Comparison of ENCODE assay signal across 1 cellular context in genomic region chr3:167651820-167652219, GRCh38.
TF ChIP-seq lines count a peak whose summit lies in the region.

No MANE protein-coding gene starts in this region.

TF ChIP-seq in GM23338, 12 proteins besides CTCF, POLR2A, EP300 and RAD21 (continued from another document):
- TF ChIP-seq ZNF462 (CRISPR knock-in tag; IDR thresholded peaks at IDR 0.05) (no peak), STAT1 (IDR thresholded peaks at IDR 0.05; ENCODE audit: unreplicated experiment) (no peak), REST (IDR thresholded peaks at IDR 0.05; ENCODE audit: unreplicated experiment) (no peak), CREB1 (CRISPR knock-in tag; IDR thresholded peaks at IDR 0.05; ENCODE audit: low read depth) (no peak), JUNB (IDR thresholded peaks at IDR 0.05; ENCODE audit: unreplicated experiment) (no peak), EZH2 (IDR thresholded peaks at IDR 0.05; ENCODE audit: low read depth, unreplicated experiment) (no peak), EZH2phosphoT487 (IDR thresholded peaks at IDR 0.05; ENCODE audit: unreplicated experiment) (no peak), ETS1 (IDR thresholded peaks at IDR 0.05) (no peak), ZNF331 (CRISPR knock-in tag; IDR thresholded peaks at IDR 0.05; ENCODE audit: low read depth) (no peak)
